ENCODE assay signal across 20 cellular contexts in the genomic region with DNA sequence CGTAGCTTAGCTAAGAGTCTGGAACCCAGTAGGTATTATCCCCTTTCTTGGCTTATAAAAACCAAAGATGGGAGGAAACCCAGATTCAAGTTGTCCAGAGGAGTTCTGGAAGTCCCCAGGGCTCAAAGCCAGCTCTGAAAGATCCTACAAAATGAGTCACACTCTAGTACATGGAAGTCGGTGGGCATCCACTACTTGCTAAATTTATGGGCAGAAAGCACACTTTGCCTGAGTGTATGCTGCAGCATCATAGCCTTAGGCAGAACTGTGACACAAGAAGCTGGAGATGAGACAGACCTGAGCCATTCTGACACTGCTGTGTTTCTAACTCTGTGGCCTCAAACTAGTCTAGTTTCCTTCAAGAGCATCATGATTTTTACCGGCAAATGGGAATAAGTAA.
DNase-seq lines count a peak whose midpoint lies in the region; ATAC-seq and TF ChIP-seq lines count a peak whose summit lies in the region.
"Had no signal": no experiment of that assay in that cellular context is flagged by ENCODE, and none has a peak within 500 bp of the region (broad histone marks: within the 10 kb centered on the region; RNA-seq: fewer than 3 reads in every experiment).

No MANE protein-coding gene starts in this region.

- no peaks in the 10 kb centered on the region for H4K20me1 ChIP-seq in smooth muscle cell (ENCODE audit: low read depth)

- no peak overlapping the region for H2AFZ ChIP-seq in smooth muscle cell (ENCODE audit: low read depth)

- H3K4me1 ChIP-seq in smooth muscle cell (ENCODE audit: low read depth), result no peaks in the 10 kb centered on the region
- H3K4me1 ChIP-seq: psoas muscle, stomach, tibial artery had no signal

- no peak overlapping the region for H3K4me3 ChIP-seq in fibroblast of mammary gland (ENCODE audit: control insufficient read depth, low read depth, low read length)
- no peak overlapping the region for H3K4me3 ChIP-seq in smooth muscle cell
- H3K4me3 ChIP-seq: psoas muscle, stomach, tibial artery had no signal

- DNase-seq in GM04504 (ENCODE audit: low read depth) (peak; percentile 28), amniotic epithelial cell (ENCODE audit: low read depth) (peak; percentile 23), fibroblast of mammary gland (ENCODE audit: low read depth) (peak; percentile 39), smooth muscle cell (lab: John Stamatoyannopoulos, UW; ENCODE audit: unreplicated experiment) (no peak), mesenteric fat pad (ENCODE audit: low spot score) (no peak), NCI-H2081 treated with DMSO at 0.1 percent for 48 hours (lab: John Stamatoyannopoulos, UW) (no peak)
- DNase-seq: activated CD4-positive, alpha-beta T cell treated with anti-CD3 and anti-CD28 coated beads, Interleukin-2, amount 50 U/mL, for 4 hours; activated naive CD4-positive, alpha-beta T cell treated with anti-CD3 and anti-CD28 coated beads, Interleukin-2, amount 10 ng/mL, durations not matched to agents 7 days and 5 days; amygdala; CD8-positive, alpha-beta memory T cell; glutamatergic neuron; left cardiac atrium; NCI-H187; NCI-H2227 treated with DMSO at 0.1 percent for 48 hours; psoas muscle; stomach; tibial artery had no signal

- H3K27ac ChIP-seq in smooth muscle cell (ENCODE audit: low read depth), result peak overlapping the region; percentile 48
- H3K27ac ChIP-seq: KMS-11, psoas muscle, stomach, tibial artery had no signal

- no peaks in the 10 kb centered on the region for H3K9me3 ChIP-seq in smooth muscle cell (replicated peaks; ENCODE audit: low read depth)
- H3K9me3 ChIP-seq: psoas muscle, stomach, tibial artery had no signal

- H3K4me2 ChIP-seq in smooth muscle cell, result no peak overlapping the region
- H3K4me2 ChIP-seq: KMS-11 had no signal

- no peak overlapping the region for H3K9ac ChIP-seq in smooth muscle cell (ENCODE audit: low read depth)
- H3K9ac ChIP-seq: KMS-11 had no signal

- no peak for TF ChIP-seq CTCF in fibroblast of mammary gland (conservative IDR thresholded peaks at IDR 0.05; ENCODE audit: control insufficient read depth, insufficient read depth, low read depth, low read length)
- no peak for TF ChIP-seq CTCF in smooth muscle cell (IDR thresholded peaks at IDR 0.05; ENCODE audit: borderline replicate concordance, insufficient read depth, poor library complexity, severe bottlenecking)

- H3F3A ChIP-seq in smooth muscle cell (ENCODE audit: low read depth), result no peaks in the 10 kb centered on the region

- ATAC-seq in HG03095 (IDR thresholded peaks at IDR 0.05; ENCODE audit: unreplicated experiment), result no peak
- ATAC-seq: left cardiac atrium, psoas muscle, Right ventricle myocardium inferior had no signal

- no peaks in the 10 kb centered on the region for H3K27me3 ChIP-seq in smooth muscle cell (ENCODE audit: low read depth)
- H3K27me3 ChIP-seq: stomach, tibial artery had no signal

- no peaks in the 10 kb centered on the region for H3K36me3 ChIP-seq in smooth muscle cell (ENCODE audit: low read depth)
- H3K36me3 ChIP-seq: stomach, tibial artery had no signal

- no peaks in the 10 kb centered on the region for H3K79me2 ChIP-seq in smooth muscle cell (ENCODE audit: low read depth)

- 53% methylated on average over 3 of the region's 3 CpGs for WGBS in smooth muscle cell (ENCODE audit: low lambda C conversion rate)

Comparison
In these comparisons a context has a peak if more than half of its experiments do, and no peak if none do; other contexts are left out.
1. DNase-seq: peak in GM04504 (single experiment), amniotic epithelial cell (single experiment) and fibroblast of mammary gland (single experiment); none in smooth muscle cell (single experiment), mesenteric fat pad (single experiment) and NCI-H2081 treated with DMSO at 0.1 percent for 48 hours (single experiment).